11 cellular contexts compared by ENCODE assay signal in the genomic region with DNA sequence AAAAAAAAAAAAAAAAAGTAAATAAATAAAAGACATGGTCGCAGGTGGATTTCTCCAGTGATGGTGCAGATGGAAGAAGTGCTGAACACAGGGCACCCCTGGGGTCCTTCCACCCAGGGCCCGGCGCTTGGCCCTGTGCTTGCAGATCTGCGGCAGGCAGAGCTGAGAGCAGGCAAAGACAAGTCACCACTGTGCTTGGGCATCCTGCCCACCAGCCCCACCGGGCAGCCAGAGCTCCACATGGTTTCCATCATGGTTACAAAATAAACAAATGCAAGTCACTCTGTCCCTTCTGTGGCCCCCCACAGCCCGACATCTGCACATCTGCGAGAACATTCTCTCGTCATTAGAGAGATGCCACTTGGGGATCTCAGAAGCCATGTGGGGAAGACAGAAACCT. TPM values are rescaled to one million over a fixed set of nuclear protein-coding genes. Genes with fewer than 3 reads are reported as not detected.
DNase-seq lines count a peak whose midpoint lies in the region; TF ChIP-seq lines count a peak whose summit lies in the region.
"Had no signal": no experiment of that assay in that cellular context is flagged by ENCODE, and none has a peak within 500 bp of the region (broad histone marks: within the 10 kb centered on the region; RNA-seq: fewer than 3 reads in every experiment).

No MANE protein-coding gene starts in this region.

- no peaks in the 10 kb centered on the region for H3K36me3 ChIP-seq in hepatocyte (replicated peaks; ENCODE audit: insufficient read depth, low read depth)

- H3K9me2 ChIP-seq in hepatocyte (replicated peaks; ENCODE audit: insufficient read depth): no peaks in the 10 kb centered on the region

- no peak overlapping the region for H3K56ac ChIP-seq in H9 (ENCODE audit: insufficient read length, low read depth, low read length)

- H3K79me1 ChIP-seq in H9 (ENCODE audit: insufficient read depth, low read depth, low read length, poor library complexity, severe bottlenecking): no peaks in the 10 kb centered on the region

- H4K91ac ChIP-seq in H9 (ENCODE audit: insufficient read length, low read depth, low read length): no peak overlapping the region

- H3K23ac ChIP-seq in H9 (ENCODE audit: insufficient read length, low read depth, low read length): no peak overlapping the region

- H3K9me3 Mint-ChIP-seq in H9: no peaks in the 10 kb centered on the region; a peak in 1 of 5 replicates

- no peak overlapping the region for H3T11ph ChIP-seq in H9 (ENCODE audit: low read length)

- no peak overlapping the region for H3K14ac ChIP-seq in H9 (ENCODE audit: insufficient read depth, low read length)

- H3K27ac Mint-ChIP-seq in H9: no peak overlapping the region

- no peaks in the 10 kb centered on the region for H3K9me3 ChIP-seq in H9 (ENCODE audit: control insufficient read depth, low read depth, low read length)
- no peaks in the 10 kb centered on the region for H3K9me3 ChIP-seq in hepatocyte (ENCODE audit: low read depth)

- H2AFZ ChIP-seq in H9 (ENCODE audit: low read length) (no peak overlapping the region), hepatocyte (no peak overlapping the region)

- no peak overlapping the region for H4K8ac ChIP-seq in H9 (replicated peaks; ENCODE audit: insufficient read length, low read depth, low read length)

- no peak overlapping the region for H4K5ac ChIP-seq in H9 (ENCODE audit: insufficient read length, low read depth, low read length)

- no peak overlapping the region for H3K4me3 Mint-ChIP-seq in H9

- H3K4me1 Mint-ChIP-seq in H9: peaks cover 0 to 2% of the 10 kb centered on the region in 2 experiments; a peak in 1 of 4 replicates

- no peak overlapping the region for H3K27ac ChIP-seq in H9 (ENCODE audit: insufficient read length, low read depth, low read length)
- H3K27ac ChIP-seq in hepatocyte: peak overlapping the region; percentile 50

- DNase-seq in AG04449 (ENCODE audit: low read depth, low spot score): peak; percentile 31
- peak; percentile 10 for DNase-seq in H9
- peak; percentile 54 for DNase-seq in cerebellum (ENCODE audit: low spot score)
- DNase-seq in hepatocyte (ENCODE audit: low spot score): peak; percentile 40
- no peak for DNase-seq in COLO829 (ENCODE audit: low spot score)
- no peak for DNase-seq in HPDE6-E6E7 (ENCODE audit: extremely low spot score)
- no peak for DNase-seq in T-helper 1 cell
- no peak for DNase-seq in NCI-H82 treated with DMSO at 0.1 percent for 48 hours (lab: John Stamatoyannopoulos, UW; ENCODE audit: unreplicated experiment)
- DNase-seq: KBM-7, T-helper 2 cell had no signal

- POLR2A ChIA-PET in AG04449 (lab: Yijun Ruan, JAX): interaction anchor here (0.7 kb wide), 1 partner anchor 187 kb away, joined by 6 read pairs; no protein-coding TSS in a partner anchor

- H3K27me3 ChIP-seq in H9 (ENCODE audit: insufficient read depth, low read length): no peaks in the 10 kb centered on the region
- no peaks in the 10 kb centered on the region for H3K27me3 ChIP-seq in hepatocyte

- H3K9ac ChIP-seq in H9 (ENCODE audit: extremely low read depth, insufficient read length, low read length): no peak overlapping the region

- no peak overlapping the region for H2BK5ac ChIP-seq in H9 (ENCODE audit: insufficient read length, low read length)

- H3K4me3 ChIP-seq in AG04449 (ENCODE audit: low read depth, low read length) (no peak overlapping the region), hepatocyte (no peak overlapping the region)
- H3K4me3 ChIP-seq: GM12878 had no signal

- no peaks in the 10 kb centered on the region for H3K79me2 ChIP-seq in H9 (ENCODE audit: insufficient read depth, low read length)
- no peaks in the 10 kb centered on the region for H3K79me2 ChIP-seq in hepatocyte

- no peak overlapping the region for H3K18ac ChIP-seq in H9 (ENCODE audit: insufficient read length, low read depth, low read length)

- H3K4me1 ChIP-seq in H9 (ENCODE audit: insufficient read depth, low read length): no peaks in the 10 kb centered on the region
- H3K4me1 ChIP-seq in hepatocyte (ENCODE audit: insufficient read depth): peaks cover 19% of the 10 kb centered on the region

- no peak overlapping the region for H2BK20ac ChIP-seq in H9 (ENCODE audit: low read depth, low read length, poor library complexity, severe bottlenecking)

- H4K20me1 ChIP-seq in H9 (ENCODE audit: control insufficient read depth, insufficient read depth, insufficient read length): no peaks in the 10 kb centered on the region
- H4K20me1 ChIP-seq in hepatocyte (ENCODE audit: insufficient read depth, poor library complexity, severe bottlenecking): no peaks in the 10 kb centered on the region

- H3K4ac ChIP-seq in H9 (ENCODE audit: low read depth, low read length): no peak overlapping the region

- H2BK15ac ChIP-seq in H9 (ENCODE audit: low read depth, low read length): no peak overlapping the region

- no peak overlapping the region for H2BK12ac ChIP-seq in H9 (ENCODE audit: insufficient read length, low read depth, low read length)

- no peak overlapping the region for H2BK120ac ChIP-seq in H9 (ENCODE audit: low read depth, low read length, poor library complexity, severe bottlenecking)

- peaks cover 2% of the 10 kb centered on the region for H3K27me3 Mint-ChIP-seq in H9 (ENCODE audit: low read depth)

- no peak overlapping the region for H3K4me2 ChIP-seq in H9 (ENCODE audit: insufficient read depth, insufficient read length, low read length)
- no peak overlapping the region for H3K4me2 ChIP-seq in hepatocyte

- no peaks in the 10 kb centered on the region; a peak in 1 of 7 replicates for H3K36me3 Mint-ChIP-seq in H9 (ENCODE audit: insufficient read depth in 1 of 3, low read depth in 3 of 3)

- H3K23me2 ChIP-seq in H9 (ENCODE audit: insufficient read length, low read depth, low read length, poor library complexity, severe bottlenecking): no peaks in the 10 kb centered on the region

- CTCF ChIA-PET in AG04449 (lab: Yijun Ruan, JAX): interaction anchor here (0.8 to 1.7 kb wide), 9 partner anchors 9 to 233 kb away, joined by 3 to 5 read pairs (median 3); no protein-coding TSS in a partner anchor

- no CpG with 5 or more reads among the region's 8 CpGs for WGBS in H9 (ENCODE audit: extremely low coverage, insufficient read length, low lambda C conversion rate)
- 70% methylated on average over 8 of the region's 8 CpGs for WGBS in hepatocyte (ENCODE audit: low lambda C conversion rate, missing lambda C conversion rate)

- TF ChIP-seq CTCF in AG04449 (IDR thresholded peaks at IDR 0.05; ENCODE audit: insufficient read depth, low read length, missing control alignments) (no peak), H9 (conservative IDR thresholded peaks at IDR 0.05) (no peak), hepatocyte (IDR thresholded peaks at IDR 0.05; ENCODE audit: poor library complexity) (no peak)

- H2AK5ac ChIP-seq in H9 (ENCODE audit: insufficient read length, low read length): no peak overlapping the region

RNA-seq across cellular contexts. Expression of gene SFMBT1, which starts 37.6 kb away (rescaled TPM):
- total RNA-seq in H9 (2021) (15.3 and 15.4 TPM in 2 replicates), cerebellum (26.3 TPM), hepatocyte (12.0 and 18.1 TPM in 2 replicates)
- 5.8 and 8.5 TPM in 2 replicates for polyA plus RNA-seq in hepatocyte

RNA-seq across cellular contexts. Expression of gene RFT1, which starts 46.7 kb away (rescaled TPM):
- 24.1 and 26.2 TPM in 2 replicates for total RNA-seq in H9 (2021)
- 12.1 TPM for total RNA-seq in cerebellum
- 15.9 and 18.5 TPM in 2 replicates for total RNA-seq in hepatocyte
- 23.1 and 32.0 TPM in 2 replicates for polyA plus RNA-seq in hepatocyte

Comparison
In these comparisons a context has a peak if more than half of its experiments do, and no peak if none do; other contexts are left out.
1. DNase-seq: peak in AG04449 (single experiment), H9 (single experiment), cerebellum (single experiment) and hepatocyte (single experiment); none in COLO829 (single experiment), HPDE6-E6E7 (single experiment), T-helper 1 cell (0 of 5) and NCI-H82 treated with DMSO at 0.1 percent for 48 hours (single experiment).